In genomic region chr1:20322825-20323612, GRCh38 we compare ENCODE assay signal across 10 cellular contexts. TPM values are rescaled to one million over a fixed set of nuclear protein-coding genes. Genes with fewer than 3 reads are reported as not detected.
DNase-seq lines count a peak whose midpoint lies in the region; ATAC-seq and TF ChIP-seq lines count a peak whose summit lies in the region.
"Had no signal": no experiment of that assay in that cellular context is flagged by ENCODE, and none has a peak within 500 bp of the region (broad histone marks: within the 10 kb centered on the region; RNA-seq: fewer than 3 reads in every experiment).

No MANE protein-coding gene starts in this region.

- no peak overlapping the region for H3K4me3 ChIP-seq in CD8-positive, alpha-beta T cell (ENCODE audit: low read depth, low read length)
- no peak overlapping the region for H3K4me3 ChIP-seq in trophoblast cell (ENCODE audit: low read depth, low read length)
- H3K4me3 ChIP-seq: neural progenitor cell had no signal

- no peak overlapping the region for H3K9ac ChIP-seq in trophoblast cell (ENCODE audit: low read length)
- H3K9ac ChIP-seq: neural progenitor cell had no signal

- no peak overlapping the region for H2BK5ac ChIP-seq in trophoblast cell (ENCODE audit: low read depth, low read length, poor library complexity)

- H2BK120ac ChIP-seq in trophoblast cell (ENCODE audit: insufficient read depth, low read length, poor library complexity) = no peak overlapping the region

- no peak overlapping the region for H3K14ac ChIP-seq in trophoblast cell (ENCODE audit: low read length)

- H3K79me2 ChIP-seq in trophoblast cell (ENCODE audit: control insufficient read depth, insufficient read depth, low read length, poor library complexity) = no peaks in the 10 kb centered on the region

- H3K4me3 Mint-ChIP-seq in CD8-positive, alpha-beta T cell = peak overlapping the region; percentile 70
- peak overlapping the region; percentile 19 for H3K4me3 Mint-ChIP-seq in T-helper 1 cell treated with Interleukin-12 subunit alpha and Interleukin-12 subunit beta and Interleukin-4 antibody, amounts not matched to agents 30 μg/mL and 1 μg/mL, for 36 hours
- peak overlapping the region; percentile 45 for H3K4me3 Mint-ChIP-seq in activated naive CD4-positive, alpha-beta T cell treated with anti-CD3 and anti-CD28 coated beads, Interleukin-2, amount 50 U/mL, for 24 hours
- H3K4me3 Mint-ChIP-seq: neural progenitor cell had no signal

- no peak overlapping the region for H2AK5ac ChIP-seq in trophoblast cell (ENCODE audit: low read length)

- CTCF ChIA-PET in CD8-positive, alpha-beta T cell (lab: Charles Lee) = no interaction called here

- H3K9me3 ChIP-seq in CD8-positive, alpha-beta T cell (ENCODE audit: low read length) = no peaks in the 10 kb centered on the region
- no peaks in the 10 kb centered on the region for H3K9me3 ChIP-seq in trophoblast cell (ENCODE audit: insufficient read depth, low read depth, low read length)

- H3K36me3 Mint-ChIP-seq in CD8-positive, alpha-beta T cell = no peaks in the 10 kb centered on the region
- no peaks in the 10 kb centered on the region for H3K36me3 Mint-ChIP-seq in T-helper 1 cell treated with Interleukin-12 subunit alpha and Interleukin-12 subunit beta and Interleukin-4 antibody, amounts not matched to agents 30 μg/mL and 1 μg/mL, for 36 hours (ENCODE audit: low read depth)
- H3K36me3 Mint-ChIP-seq in activated naive CD4-positive, alpha-beta T cell treated with anti-CD3 and anti-CD28 coated beads, Interleukin-2, amount 50 U/mL, for 24 hours = peaks cover 2% of the 10 kb centered on the region
- H3K36me3 Mint-ChIP-seq: neural progenitor cell had no signal

- no peak overlapping the region for H3K4ac ChIP-seq in trophoblast cell (ENCODE audit: low read depth, low read length)

- H3K4me1 Mint-ChIP-seq in CD8-positive, alpha-beta T cell (ENCODE audit: low read depth) = peaks cover 18% of the 10 kb centered on the region
- H3K4me1 Mint-ChIP-seq in T-helper 1 cell treated with Interleukin-12 subunit alpha and Interleukin-12 subunit beta and Interleukin-4 antibody, amounts not matched to agents 30 μg/mL and 1 μg/mL, for 36 hours (ENCODE audit: low read depth) = peaks cover 14% of the 10 kb centered on the region
- H3K4me1 Mint-ChIP-seq in activated naive CD4-positive, alpha-beta T cell treated with anti-CD3 and anti-CD28 coated beads, Interleukin-2, amount 50 U/mL, for 24 hours = peaks cover 23% of the 10 kb centered on the region

- peaks cover 26% of the 10 kb centered on the region for H3K27me3 Mint-ChIP-seq in CD8-positive, alpha-beta T cell (ENCODE audit: low read depth)
- H3K27me3 Mint-ChIP-seq in T-helper 1 cell treated with Interleukin-12 subunit alpha and Interleukin-12 subunit beta and Interleukin-4 antibody, amounts not matched to agents 30 μg/mL and 1 μg/mL, for 36 hours (ENCODE audit: low read depth) = peaks cover 47% of the 10 kb centered on the region
- no peaks in the 10 kb centered on the region for H3K27me3 Mint-ChIP-seq in activated naive CD4-positive, alpha-beta T cell treated with anti-CD3 and anti-CD28 coated beads, Interleukin-2, amount 50 U/mL, for 24 hours

- no peak overlapping the region for H4K8ac ChIP-seq in trophoblast cell (ENCODE audit: low read depth, low read length)

- H3K79me1 ChIP-seq in trophoblast cell (ENCODE audit: low read length) = no peaks in the 10 kb centered on the region

- peak; percentile 92 for ATAC-seq in CD8-positive, alpha-beta T cell

- TF ChIP-seq CTCF in CD8-positive, alpha-beta T cell (IDR thresholded peaks at IDR 0.05) = no peak
- no peak for TF ChIP-seq CTCF in GM10266 (IDR thresholded peaks at IDR 0.05; ENCODE audit: control insufficient read depth, insufficient read depth, low read depth, missing control alignments)

- H3K27ac ChIP-seq in CD8-positive, alpha-beta T cell (ENCODE audit: low read depth, low read length) = no peak overlapping the region
- no peak overlapping the region for H3K27ac ChIP-seq in trophoblast cell (ENCODE audit: low read depth, low read length)
- H3K27ac ChIP-seq: neural progenitor cell had no signal

- H3K9me3 Mint-ChIP-seq in CD8-positive, alpha-beta T cell = no peaks in the 10 kb centered on the region
- H3K9me3 Mint-ChIP-seq in T-helper 1 cell treated with Interleukin-12 subunit alpha and Interleukin-12 subunit beta and Interleukin-4 antibody, amounts not matched to agents 30 μg/mL and 1 μg/mL, for 36 hours = no peaks in the 10 kb centered on the region
- H3K9me3 Mint-ChIP-seq in activated naive CD4-positive, alpha-beta T cell treated with anti-CD3 and anti-CD28 coated beads, Interleukin-2, amount 50 U/mL, for 24 hours = no peaks in the 10 kb centered on the region
- H3K9me3 Mint-ChIP-seq: neural progenitor cell had no signal

- WGBS in trophoblast cell (ENCODE audit: extremely low coverage, insufficient coverage, insufficient read length) = no CpG with 5 or more reads among the region's 23 CpGs

- no peaks in the 10 kb centered on the region for H3K27me3 ChIP-seq in CD8-positive, alpha-beta T cell (ENCODE audit: insufficient read depth, low read length)
- no peaks in the 10 kb centered on the region for H3K27me3 ChIP-seq in trophoblast cell (ENCODE audit: insufficient read depth, low read length)

- H3K27ac Mint-ChIP-seq in CD8-positive, alpha-beta T cell = peak overlapping the region; percentile 75
- peak overlapping the region; percentile 37 for H3K27ac Mint-ChIP-seq in T-helper 1 cell treated with Interleukin-12 subunit alpha and Interleukin-12 subunit beta and Interleukin-4 antibody, amounts not matched to agents 30 μg/mL and 1 μg/mL, for 36 hours
- H3K27ac Mint-ChIP-seq in activated naive CD4-positive, alpha-beta T cell treated with anti-CD3 and anti-CD28 coated beads, Interleukin-2, amount 50 U/mL, for 24 hours = peak overlapping the region; percentile 25

- peaks cover 4% of the 10 kb centered on the region for H3K4me1 ChIP-seq in CD8-positive, alpha-beta T cell (ENCODE audit: insufficient read depth, low read length)
- H3K4me1 ChIP-seq in trophoblast cell (ENCODE audit: control insufficient read depth in 1 of 2, insufficient read depth in 2 of 2, low read length in 2 of 2) = peaks cover 0 to 9% of the 10 kb centered on the region in 2 experiments

- no peak overlapping the region for H3K18ac ChIP-seq in trophoblast cell (ENCODE audit: low read length)

- POLR2A ChIA-PET in CD8-positive, alpha-beta T cell (lab: Charles Lee) = no interaction called here

- DNase-seq in CD8-positive, alpha-beta T cell = peak in 3 of 7 experiments; percentile 21 to 53 (median 36)
- peak; percentile 2 to 6 for DNase-seq in trophoblast cell
- DNase-seq in GM10266 (ENCODE audit: extremely low spot score) = no peak
- DNase-seq in mucosa of gallbladder (ENCODE audit: low spot score) = no peak
- no peak for DNase-seq in OCI-M1 (lab: John Stamatoyannopoulos, UW)
- no peak for DNase-seq in NCI-H524 treated with DMSO at 0.1 percent for 48 hours (lab: John Stamatoyannopoulos, UW)

- no peak overlapping the region for H2AFZ ChIP-seq in trophoblast cell (ENCODE audit: insufficient read depth, low read length, poor library complexity)

- intact Hi-C loops in CD8-positive, alpha-beta T cell (cut with DNase I, micrococcal nuclease) = no loop called here

- no peak overlapping the region for H3K23ac ChIP-seq in trophoblast cell (ENCODE audit: low read length)

- H3K4me2 ChIP-seq in trophoblast cell (ENCODE audit: low read length) = no peak overlapping the region
- H3K4me2 ChIP-seq: neural progenitor cell had no signal

- H3K36me3 ChIP-seq in CD8-positive, alpha-beta T cell (ENCODE audit: insufficient read depth, low read length) = no peaks in the 10 kb centered on the region
- H3K36me3 ChIP-seq in trophoblast cell (ENCODE audit: control insufficient read depth in 1 of 2, insufficient read depth in 2 of 2, low read length in 2 of 2) = no peaks in the 10 kb centered on the region
- H3K36me3 ChIP-seq: neural progenitor cell had no signal

- no peak overlapping the region for H4K91ac ChIP-seq in trophoblast cell (ENCODE audit: low read depth, low read length)

- H2BK12ac ChIP-seq in trophoblast cell (ENCODE audit: low read length) = no peak overlapping the region

- no peak overlapping the region for H4K12ac ChIP-seq in trophoblast cell (ENCODE audit: low read depth, low read length)

RNA-seq across cellular contexts. Expression of gene VWA5B1, which starts 32.3 kb away (rescaled TPM):
- total RNA-seq in CD8-positive, alpha-beta T cell = not detected
- not detected in 2 replicates for polyA plus RNA-seq in trophoblast cell (2013)
- 2.1 TPM for total RNA-seq in mucosa of gallbladder
- polyA plus RNA-seq: BJ had no signal

Comparison
In these comparisons a context has a peak if more than half of its experiments do, and no peak if none do; other contexts are left out.
1. DNase-seq: peak in trophoblast cell (2 of 2); none in GM10266 (single experiment), mucosa of gallbladder (single experiment), OCI-M1 (single experiment) and NCI-H524 treated with DMSO at 0.1 percent for 48 hours (single experiment).
2. H3K27ac Mint-ChIP-seq: peak in every context shown above with its lines; median percentile 75 in CD8-positive, alpha-beta T cell; 37 in T-helper 1 cell treated with Interleukin-12 subunit alpha and Interleukin-12 subunit beta and Interleukin-4 antibody, amounts not matched to agents 30 μg/mL and 1 μg/mL, for 36 hours; 25 in activated naive CD4-positive, alpha-beta T cell treated with anti-CD3 and anti-CD28 coated beads, Interleukin-2, amount 50 U/mL, for 24 hours.
3. H3K4me3 Mint-ChIP-seq: peak in every context shown above with its lines; median percentile 70 in CD8-positive, alpha-beta T cell; 45 in activated naive CD4-positive, alpha-beta T cell treated with anti-CD3 and anti-CD28 coated beads, Interleukin-2, amount 50 U/mL, for 24 hours; 19 in T-helper 1 cell treated with Interleukin-12 subunit alpha and Interleukin-12 subunit beta and Interleukin-4 antibody, amounts not matched to agents 30 μg/mL and 1 μg/mL, for 36 hours.